Comparison of ENCODE assay signal across 1 cellular context in the genomic region with DNA sequence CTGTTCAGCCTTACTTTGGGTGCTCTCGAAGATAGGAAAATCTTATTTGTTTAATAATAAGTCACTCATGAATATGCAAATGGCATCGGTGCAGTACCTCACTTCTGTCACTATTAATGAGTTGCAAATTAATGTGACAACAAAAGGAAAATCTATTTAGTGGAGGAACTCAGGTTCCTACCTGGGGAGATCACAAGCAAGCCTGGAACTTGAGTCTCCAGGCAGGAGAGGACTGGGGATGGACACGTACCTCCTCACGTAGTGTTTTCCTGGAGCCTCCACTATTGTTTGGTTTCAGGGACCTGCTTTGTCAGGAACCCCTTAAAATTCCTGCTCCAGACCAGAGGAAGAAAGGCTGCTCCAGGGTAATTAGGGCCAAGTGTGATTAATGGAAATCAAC.
TF ChIP-seq lines count a peak whose summit lies in the region.

No MANE protein-coding gene starts in this region.

TF ChIP-seq in H1, 55 proteins besides CTCF, POLR2A, EP300 and RAD21:
- TF ChIP-seq EGR1 (IDR thresholded peaks at IDR 0.05; ENCODE audit: borderline replicate concordance, low read depth, low read length) (no peak), TBP (IDR thresholded peaks at IDR 0.05; ENCODE audit: low read depth, low read length) (no peak), BCL11A (IDR thresholded peaks at IDR 0.05; ENCODE audit: low read depth in 2 of 2, low read length in 2 of 2) (no peak), CHD2 (IDR thresholded peaks at IDR 0.05; ENCODE audit: low read length) (no peak), YY1 (IDR thresholded peaks at IDR 0.05; ENCODE audit: low read depth, low read length) (no peak), BACH1 (IDR thresholded peaks at IDR 0.05; ENCODE audit: low read length) (no peak), MAFK (IDR thresholded peaks at IDR 0.05; ENCODE audit: low read depth, low read length) (no peak), CBX8 (IDR thresholded peaks at IDR 0.05; ENCODE audit: borderline replicate concordance, low read depth, low read length) (no peak), CBX5 (IDR thresholded peaks at IDR 0.05; ENCODE audit: low read depth, low read length) (no peak), SP4 (IDR thresholded peaks at IDR 0.05; ENCODE audit: low read length) (no peak), HDAC6 (IDR thresholded peaks at IDR 0.05; ENCODE audit: low read depth, low read length) (no peak), KDM4A (IDR thresholded peaks at IDR 0.05; ENCODE audit: low read depth, low read length, severe bottlenecking) (no peak), RBBP5 (IDR thresholded peaks at IDR 0.05; ENCODE audit: borderline replicate concordance, low read depth, low read length) (no peak)
